In the genomic region with DNA sequence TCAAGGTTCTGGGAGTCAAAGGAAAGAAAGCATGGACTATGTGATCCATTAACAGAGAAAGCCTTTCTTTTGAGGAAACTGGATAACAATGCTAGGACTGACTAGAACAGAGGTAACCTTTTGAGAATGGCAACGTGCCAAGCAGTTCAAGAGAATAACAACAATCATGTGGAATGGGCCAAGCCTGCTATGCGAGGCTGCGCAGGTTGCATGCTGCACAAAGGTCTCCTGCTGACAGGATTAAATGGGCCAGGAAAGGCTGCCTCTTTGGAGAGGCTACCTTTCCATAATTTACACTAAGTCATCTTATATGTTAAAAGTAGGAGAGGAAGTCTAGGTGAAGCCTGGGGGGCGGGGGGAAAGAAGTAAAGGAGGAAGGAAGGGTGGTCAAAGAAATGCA, we compare ENCODE assay signal across 20 cellular contexts. TPM values are rescaled to one million over a fixed set of nuclear protein-coding genes. Genes with fewer than 3 reads are reported as not detected.
DNase-seq lines count a peak whose midpoint lies in the region; ATAC-seq, FAIRE-seq and TF ChIP-seq lines count a peak whose summit lies in the region.
"Had no signal": no experiment of that assay in that cellular context is flagged by ENCODE, and none has a peak within 500 bp of the region (broad histone marks: within the 10 kb centered on the region; RNA-seq: fewer than 3 reads in every experiment).

No MANE protein-coding gene starts in this region.

- no peaks in the 10 kb centered on the region for H3K9me1 ChIP-seq in endothelial cell of umbilical vein (replicated peaks; ENCODE audit: control insufficient read depth, extremely low read depth, insufficient read depth, low read length)

- no peak overlapping the region for H3K27ac ChIP-seq in endothelial cell of umbilical vein (ENCODE audit: insufficient read depth, low read depth, low read length)
- H3K27ac ChIP-seq: A549, left lung, upper lobe of right lung had no signal

- no peaks in the 10 kb centered on the region for H3K9me3 ChIP-seq in endothelial cell of umbilical vein (replicated peaks; ENCODE audit: control insufficient read depth, insufficient read depth, low read length)
- H3K9me3 ChIP-seq: A549, left lung, upper lobe of right lung had no signal

- H3K36me3 ChIP-seq in endothelial cell of umbilical vein (ENCODE audit: control insufficient read depth in 2 of 2, extremely low read depth in 1 of 2, insufficient read depth in 2 of 2, low read length in 2 of 2): no peaks in the 10 kb centered on the region
- H3K36me3 ChIP-seq: left lung, upper lobe of right lung had no signal

- dilution Hi-C loops in endothelial cell of umbilical vein (cut with MboI; ENCODE audit: extremely low pct_ligation_motif_present, low sequenced_read_pairs): no loop called here

- FAIRE-seq in endothelial cell of umbilical vein (lab: Jason Lieb, UNC) (no peak), frontal cortex (lab: Jason Lieb, UNC) (no peak)
- FAIRE-seq: A549, bronchial epithelial cell, GM18507 had no signal

- no TSS peak for BruUV-seq in endothelial cell of umbilical vein (replicated peaks; lab: Mats Ljungman, UMichigan)

- no peak for ATAC-seq in HG03457 (IDR thresholded peaks at IDR 0.05; ENCODE audit: unreplicated experiment)
- ATAC-seq: A549, left lung, right cardiac atrium, Right ventricle myocardium inferior, upper lobe of right lung had no signal

- DNase-seq in COR-L47 (lab: John Stamatoyannopoulos, UW): peak; percentile 68
- DNase-seq in NCI-H1092 (lab: John Stamatoyannopoulos, UW): peak; percentile 46
- peak; percentile 43 for DNase-seq in NCI-H510A (lab: John Stamatoyannopoulos, UW)
- peak; percentile 23 for DNase-seq in endothelial cell of umbilical vein (ENCODE audit: low read depth, low spot score)
- no peak for DNase-seq in pons (ENCODE audit: low spot score)
- no peak for DNase-seq in NK-92 treated with Interleukin-12 subunit alpha and Interleukin-12 subunit beta, amount 100 ng/mL, for 24 hours (lab: John Stamatoyannopoulos, UW)
- no peak for DNase-seq in frontal cortex (ENCODE audit: low spot score in 2 of 2)
- DNase-seq: activated CD4-positive, CD25-positive, alpha-beta regulatory T cell; DMS53; Kasumi-1; left lung; NCI-H1694 treated with DMSO at 0.1 percent for 48 hours; nucleus accumbens; right cardiac atrium; upper lobe of right lung had no signal

- TF ChIP-seq POLR2A in endothelial cell of umbilical vein (IDR thresholded peaks at IDR 0.05; ENCODE audit: low read depth, low read length): no peak

- no peak overlapping the region for H3K4me2 ChIP-seq in endothelial cell of umbilical vein (ENCODE audit: insufficient read depth, low read length)
- H3K4me2 ChIP-seq: A549 had no signal

- no peak overlapping the region for H3K9ac ChIP-seq in endothelial cell of umbilical vein (replicated peaks; ENCODE audit: extremely low read depth, insufficient read depth, low read length)

- CTCF ChIA-PET in endothelial cell of umbilical vein (lab: Charles Lee): no interaction called here

- H4K20me1 ChIP-seq in endothelial cell of umbilical vein (replicated peaks; ENCODE audit: control insufficient read depth, extremely low read depth, insufficient read depth, low read length): no peaks in the 10 kb centered on the region

- intact Hi-C loops in endothelial cell of umbilical vein (cut with micrococcal nuclease): no loop called here

- no peak overlapping the region for H2AFZ ChIP-seq in endothelial cell of umbilical vein (ENCODE audit: low read depth, low read length)

- H3K4me3 ChIP-seq in endothelial cell of umbilical vein (replicated peaks in 1 of 3; ENCODE audit: insufficient read depth in 1 of 3, low read depth in 1 of 3, low read length in 3 of 3): no peak overlapping the region
- H3K4me3 ChIP-seq: A549, left lung, upper lobe of right lung had no signal

- TF ChIP-seq CTCF in endothelial cell of umbilical vein (IDR thresholded peaks at IDR 0.05; ENCODE audit: extremely low read depth in 1 of 2, insufficient read depth in 1 of 2, low read depth in 1 of 2, low read length in 2 of 2): no peak

- peaks cover 1% of the 10 kb centered on the region for H3K4me1 ChIP-seq in endothelial cell of umbilical vein (ENCODE audit: control insufficient read depth, extremely low read depth, insufficient read depth, low read length)
- H3K4me1 ChIP-seq: upper lobe of right lung had no signal

- H3K79me2 ChIP-seq in endothelial cell of umbilical vein (ENCODE audit: control insufficient read depth, insufficient read depth, low read length): no peaks in the 10 kb centered on the region

- H3K27me3 ChIP-seq in endothelial cell of umbilical vein (ENCODE audit: control insufficient read depth in 2 of 2, insufficient read depth in 2 of 2, low read length in 2 of 2): no peaks in the 10 kb centered on the region
- H3K27me3 ChIP-seq: upper lobe of right lung had no signal

- POLR2A ChIA-PET in endothelial cell of umbilical vein (lab: Charles Lee): no interaction called here

TF ChIP-seq in endothelial cell of umbilical vein, 7 proteins besides CTCF, POLR2A, EP300 and RAD21:
- TF ChIP-seq GATA2 (IDR thresholded peaks at IDR 0.05; ENCODE audit: insufficient read depth, insufficient read length, low read depth, low read length): no peak
- no peak for TF ChIP-seq POLR2AphosphoS5 (IDR thresholded peaks at IDR 0.05; ENCODE audit: insufficient read depth, low read depth, low read length)
- no peak for TF ChIP-seq FOS (IDR thresholded peaks at IDR 0.05; ENCODE audit: borderline replicate concordance, insufficient read depth, low read length)
- TF ChIP-seq EZH2 (IDR thresholded peaks at IDR 0.05; ENCODE audit: borderline replicate concordance, low read depth, low read length, severe bottlenecking): no peak
- TF ChIP-seq JUN (IDR thresholded peaks at IDR 0.05; ENCODE audit: borderline replicate concordance, insufficient read depth, insufficient read length, low read depth): no peak
- TF ChIP-seq MYC (IDR thresholded peaks at IDR 0.05; ENCODE audit: low read depth, low read length): no peak
- TF ChIP-seq MAX (IDR thresholded peaks at IDR 0.05; ENCODE audit: insufficient read depth, insufficient read length): no peak

RNA-seq across cellular contexts. Expression of gene PCNX2, which starts 5.8 kb away (rescaled TPM):
- total RNA-seq in endothelial cell of umbilical vein (6.6 and 7.6 TPM in 2 replicates), frontal cortex (228 TPM)
- 7.6 and 11.0 TPM in 2 replicates for polyA plus RNA-seq in endothelial cell of umbilical vein
- 4.8 and 7.2 TPM in 2 replicates for polyA plus RNA-seq in endothelial cell of umbilical vein (2011; cell fraction: cytosol; rRNA removed)
- polyA plus RNA-seq in endothelial cell of umbilical vein (2011; cell fraction: nucleus; rRNA removed): 26.0 and 28.3 TPM in 2 replicates
- 7.0 and 7.4 TPM in 2 replicates for polyA plus RNA-seq in endothelial cell of umbilical vein (2012)
- polyA minus RNA-seq in endothelial cell of umbilical vein: 33.8 and 41.7 TPM in 2 replicates
- 17.3 TPM for polyA minus RNA-seq in endothelial cell of umbilical vein (2011; cell fraction: cytosol; rRNA and poly(A)+ RNA removed)
- polyA minus RNA-seq in endothelial cell of umbilical vein (2011; cell fraction: nucleus; rRNA and poly(A)+ RNA removed): 54.0 and 96.5 TPM in 2 replicates

RNA-seq across cellular contexts. Expression of gene MAP3K21, which starts 37.8 kb away (rescaled TPM):
- 0.74 and 0.95 TPM in 2 replicates for total RNA-seq in endothelial cell of umbilical vein
- 0.48 and 0.65 TPM in 2 replicates for polyA plus RNA-seq in endothelial cell of umbilical vein
- polyA plus RNA-seq in endothelial cell of umbilical vein (2011; cell fraction: cytosol; rRNA removed): 0.39 and 0.42 TPM in 2 replicates
- 1.6 and 1.7 TPM in 2 replicates for polyA plus RNA-seq in endothelial cell of umbilical vein (2011; cell fraction: nucleus; rRNA removed)
- polyA plus RNA-seq in endothelial cell of umbilical vein (2012): 0.39 and 0.42 TPM in 2 replicates
- polyA minus RNA-seq in endothelial cell of umbilical vein: 0.68 and 1.2 TPM in 2 replicates
- polyA minus RNA-seq in endothelial cell of umbilical vein (2011; cell fraction: cytosol; rRNA and poly(A)+ RNA removed): 17.5 TPM
- 0.87 and 1.6 TPM in 2 replicates for polyA minus RNA-seq in endothelial cell of umbilical vein (2011; cell fraction: nucleus; rRNA and poly(A)+ RNA removed)
- total RNA-seq in frontal cortex: 2.9 TPM

Comparison
In these comparisons a context has a peak if more than half of its experiments do, and no peak if none do; other contexts are left out.
1. DNase-seq: peak in COR-L47 (single experiment), NCI-H1092 (single experiment), NCI-H510A (single experiment) and endothelial cell of umbilical vein (single experiment); none in pons (single experiment), NK-92 treated with Interleukin-12 subunit alpha and Interleukin-12 subunit beta, amount 100 ng/mL, for 24 hours (single experiment) and frontal cortex (0 of 2).
2. RNA of gene PCNX2, which starts 5.8 kb away (total RNA-seq): 228 TPM in frontal cortex (single experiment); 6.6 to 7.6 TPM in endothelial cell of umbilical vein; every median in the first group is over 10 times any median in the second.